ENCODE assay signal across 15 cellular contexts in genomic region chr10:5465976-5466450, GRCh38. TPM values are rescaled to one million over a fixed set of nuclear protein-coding genes. Genes with fewer than 3 reads are reported as not detected.
DNase-seq lines count a peak whose midpoint lies in the region; ATAC-seq, FAIRE-seq and TF ChIP-seq lines count a peak whose summit lies in the region.
"Had no signal": no experiment of that assay in that cellular context is flagged by ENCODE, and none has a peak within 500 bp of the region (broad histone marks: within the 10 kb centered on the region; RNA-seq: fewer than 3 reads in every experiment).

No MANE protein-coding gene starts in this region.

- H3K36me3 ChIP-seq in HUES6 (ENCODE audit: control insufficient read depth, insufficient read depth, low read length): peaks cover 9% of the 10 kb centered on the region; the same call in 1 of the 2 replicates
- H3K36me3 ChIP-seq in breast epithelium: no peaks in the 10 kb centered on the region
- H3K36me3 ChIP-seq in HepG2 (replicated peaks in 1 of 2; ENCODE audit: control insufficient read depth in 1 of 2, insufficient read depth in 2 of 2, low read length in 2 of 2): no peaks in the 10 kb centered on the region
- H3K36me3 ChIP-seq in stomach: no peaks in the 10 kb centered on the region
- H3K36me3 ChIP-seq in SK-N-SH (replicated peaks in 1 of 2; ENCODE audit: control insufficient read depth in 1 of 2, insufficient read depth in 2 of 2, low read length in 1 of 2): no peaks in the 10 kb centered on the region

- intact Hi-C loops in breast epithelium (cut with DNase I; ENCODE audit: low total_unique reads): no loop called here
- intact Hi-C loops in HepG2 (cut with micrococcal nuclease; ENCODE audit: unreplicated experiment): no loop called here
- intact Hi-C loops in stomach (cut with DNase I; ENCODE audit: low total_unique reads): no loop called here

- no TSS peak for BruUV-seq in HepG2 (replicated peaks; lab: Mats Ljungman, UMichigan)

- TF ChIP-seq POLR2A in breast epithelium (IDR thresholded peaks at IDR 0.05) (no peak), HepG2 (IDR thresholded peaks at IDR 0.05; ENCODE audit: insufficient read depth in 1 of 2, low read depth in 2 of 2, low read length in 2 of 2) (0 out of 4 replicates have a peak, but pooled peaks of 1 of the 2 experiments have one; percentile 47), stomach (IDR thresholded peaks at IDR 0.05) (no peak)

- H3K4me1 ChIP-seq in HUES6 (ENCODE audit: control insufficient read depth, insufficient read depth, low read length) (peaks cover 35% of the 10 kb centered on the region), breast epithelium (peaks cover 8 to 17% of the 10 kb centered on the region in 2 donors), HepG2 (ENCODE audit: insufficient read depth, low read length) (peaks cover 43% of the 10 kb centered on the region), stomach (peaks cover 17 to 49% (median 35%) of the 10 kb centered on the region in 4 donors), SK-N-SH (ENCODE audit: control insufficient read depth in 1 of 2, insufficient read depth in 2 of 2, low read depth in 1 of 2, low read length in 1 of 2) (peaks cover 0 to 8% of the 10 kb centered on the region in 2 experiments; a peak in 1 of 4 replicates)

- no peaks in the 10 kb centered on the region for H3K9me2 ChIP-seq in SK-N-SH

- H3K27ac ChIP-seq in HUES6 (ENCODE audit: low read depth, low read length): peak overlapping the region; percentile 97
- peak overlapping the region; percentile 86 to 90 for H3K27ac ChIP-seq in breast epithelium
- peak overlapping the region; percentile 37 for H3K27ac ChIP-seq in HepG2 (ENCODE audit: extremely low read length, insufficient read depth, low read length)
- peak overlapping the region; percentile 61 to 86 (median 84) for H3K27ac ChIP-seq in stomach
- no peak overlapping the region for H3K27ac ChIP-seq in SK-N-SH (ENCODE audit: low read depth in 2 of 2, low read length in 1 of 2)
- H3K27ac ChIP-seq: BLaER1, SK-N-MC had no signal

- DNase-seq in breast epithelium (ENCODE audit: low spot score in 2 of 2): no peak
- DNase-seq in HepG2 (ENCODE audit: low spot score): no peak
- DNase-seq in stomach: no peak
- no peak for DNase-seq in SK-N-SH
- no peak for DNase-seq in DMS153 treated with DMSO at 0.1 percent for 48 hours (lab: John Stamatoyannopoulos, UW; ENCODE audit: unreplicated experiment)
- DNase-seq in HTR-8/SVneo (ENCODE audit: insufficient read length, low spot score): no peak
- no peak for DNase-seq in activated CD4-positive, CD25-positive, alpha-beta regulatory T cell treated with anti-CD3 and anti-CD28 coated beads, Interleukin-2, amount 50 U/mL, for 72 hours
- DNase-seq: activated T-cell treated with anti-CD3 and anti-CD28 coated beads, Interleukin-2, amount 50 U/mL, for 1 hour; amniotic stem cell; effector CD8-positive, alpha-beta T cell; NCI-H1694 had no signal

- peaks cover 23% of the 10 kb centered on the region for H3K9me3 ChIP-seq in HUES6 (ENCODE audit: control insufficient read depth, insufficient read depth, low read depth, low read length)
- H3K9me3 ChIP-seq in breast epithelium: peaks cover 0 to 6% of the 10 kb centered on the region in 2 donors
- no peaks in the 10 kb centered on the region for H3K9me3 ChIP-seq in HepG2 (ENCODE audit: low read length)
- peaks cover 0 to 7% (median 2%) of the 10 kb centered on the region in 4 donors for H3K9me3 ChIP-seq in stomach
- H3K9me3 ChIP-seq in SK-N-SH: no peaks in the 10 kb centered on the region

- no peak for TF ChIP-seq EP300 in HepG2 (IDR thresholded peaks at IDR 0.05; ENCODE audit: low read depth in 2 of 2, low read length in 2 of 2)
- TF ChIP-seq EP300 in HepG2 (CRISPR knock-in tag; IDR thresholded peaks at IDR 0.05; ENCODE audit: borderline replicate concordance): no peak
- no peak for TF ChIP-seq EP300 in stomach (IDR thresholded peaks at IDR 0.05)
- TF ChIP-seq EP300 in SK-N-SH (IDR thresholded peaks at IDR 0.05; ENCODE audit: borderline replicate concordance in 1 of 2, low read depth in 1 of 2, low read length in 1 of 2): no peak

- POLR2A ChIA-PET in HepG2 (lab: Yijun Ruan, JAX) (interaction anchor here (1.0 to 2.2 kb wide), 3 partner anchors 19 to 157 kb away, joined by 4 to 7 read pairs (median 5); no protein-coding TSS in a partner anchor), SK-N-SH (lab: Yijun Ruan, JAX) (no interaction called here)

- H3K27me3 ChIP-seq in HUES6 (ENCODE audit: control insufficient read depth, insufficient read depth, low read length) (no peaks in the 10 kb centered on the region), breast epithelium (no peaks in the 10 kb centered on the region), HepG2 (ENCODE audit: control insufficient read depth in 1 of 2, insufficient read depth in 2 of 2, low read length in 2 of 2) (no peaks in the 10 kb centered on the region; a peak in 2 of 5 replicates), stomach (no peaks in the 10 kb centered on the region), SK-N-SH (ENCODE audit: insufficient read depth) (no peaks in the 10 kb centered on the region)
- H3K27me3 ChIP-seq: BLaER1 had no signal

- H3K79me2 ChIP-seq in HepG2 (ENCODE audit: insufficient read depth, low read length) (no peaks in the 10 kb centered on the region), SK-N-SH (ENCODE audit: insufficient read depth) (no peaks in the 10 kb centered on the region)

- H3K4me3 ChIP-seq in HUES6 (ENCODE audit: low read depth, low read length) (peak overlapping the region; percentile 9; the same call in 1 of the 2 replicates), breast epithelium (peak overlapping the region in 1 of 3 donors; percentile 9), HepG2 (replicated peaks in 1 of 3; ENCODE audit: insufficient read depth in 1 of 3, low read depth in 2 of 3, low read length in 3 of 3) (peak overlapping the region; percentile 41 to 65 (median 46); a peak in 5 of 6 replicates), stomach (no peak overlapping the region), SK-N-SH (ENCODE audit: low read depth in 2 of 2, low read length in 1 of 2) (no peak overlapping the region)
- H3K4me3 ChIP-seq: BLaER1, SK-N-MC had no signal

- WGBS in HepG2 (ENCODE audit: low lambda C conversion rate): 36% methylated on average over 6 of the region's 12 CpGs
- 39 to 60% (median 45%) methylated on average over 11 to 12 of the region's 12 CpGs for WGBS in stomach, 5 donors
- whole genome bisulfite sequencing in SK-N-SH (ENCODE audit: low lambda C conversion rate): 87% methylated on average over 10 of the region's 12 CpGs

- in situ Hi-C loops in HepG2 (cut with HindIII; ENCODE audit: extremely low pct_ligation_motif_present, low pct_unique_long_range_greater_than_20kb): no loop called here

- H3K9ac ChIP-seq in HUES6 (ENCODE audit: low read length): peak overlapping the region; percentile 94
- peak overlapping the region; percentile 65 for H3K9ac ChIP-seq in HepG2 (ENCODE audit: insufficient read depth, low read depth, low read length)
- H3K9ac ChIP-seq in SK-N-SH: no peak overlapping the region
- H3K9ac ChIP-seq: BLaER1 had no signal

- FAIRE-seq in HepG2 (lab: Jason Lieb, UNC) (no peak), HTR-8/SVneo (lab: Jason Lieb, UNC) (no peak)

- H3F3A ChIP-seq in SK-N-SH (replicated peaks; ENCODE audit: insufficient read depth): no peaks in the 10 kb centered on the region

- ATAC-seq in HepG2: peak; percentile 23; the same call in 1 of the 3 replicates

- TF ChIP-seq CTCF in breast epithelium (IDR thresholded peaks at IDR 0.05) (no peak), HepG2 (CRISPR knock-in tag; IDR thresholded peaks at IDR 0.05) (no peak), stomach (IDR thresholded peaks at IDR 0.05) (no peak), SK-N-SH (IDR thresholded peaks at IDR 0.05) (no peak)

- H2AFZ ChIP-seq in HepG2 (ENCODE audit: low read length): peak overlapping the region; percentile 83
- no peak overlapping the region for H2AFZ ChIP-seq in SK-N-SH (ENCODE audit: low read depth)

- TF ChIP-seq RAD21 in HepG2 (CRISPR knock-in tag; IDR thresholded peaks at IDR 0.05) (no peak), SK-N-SH (IDR thresholded peaks at IDR 0.05; ENCODE audit: low read length) (no peak)

- peak overlapping the region; percentile 85 for H3K4me2 ChIP-seq in HepG2 (ENCODE audit: low read depth, low read length)
- H3K4me2 ChIP-seq in SK-N-SH: no peak overlapping the region
- H3K4me2 ChIP-seq: BLaER1 had no signal

- CTCF ChIA-PET in HepG2 (lab: Yijun Ruan, JAX; ENCODE audit: low intra/inter-chr PET ratio, low total read pairs): no interaction called here
- CTCF ChIA-PET in SK-N-SH (lab: Yijun Ruan, JAX): interaction anchor here (5.3 kb wide), 1 partner anchor 157 kb away, joined by 34 read pairs; no protein-coding TSS in a partner anchor

- no peaks in the 10 kb centered on the region for H4K20me1 ChIP-seq in HepG2 (ENCODE audit: insufficient read depth, low read length)
- H4K20me1 ChIP-seq in SK-N-SH (ENCODE audit: insufficient read depth): no peaks in the 10 kb centered on the region
- H4K20me1 ChIP-seq: BLaER1 had no signal

RNA-seq across cellular contexts. Expression of gene CALML5, which starts 33.4 kb away (rescaled TPM):
- 10 to 100 TPM in 2 of 3 donors, not detected in 1; 31.0 to 31.1 TPM for total RNA-seq in breast epithelium
- not detected in 2 replicates for total RNA-seq in HepG2 (2016; rRNA removed; fragmentation: Illumina TruSeq; extraction: Trizol)
- not detected in 2 replicates for total RNA-seq in HepG2 (2016; cell fraction: cytosol; rRNA removed; fragmentation: Illumina TruSeq; extraction: Trizol; ENCODE audit: low read depth)
- total RNA-seq in HepG2 (2016; cell fraction: insoluble cytoplasmic fraction; rRNA removed; fragmentation: Illumina TruSeq; extraction: Trizol): not detected in 2 replicates
- total RNA-seq in HepG2 (2016; cell fraction: membrane; rRNA removed; fragmentation: Illumina TruSeq; extraction: Trizol): not detected in 2 replicates
- not detected in 2 replicates for total RNA-seq in HepG2 (2016; cell fraction: nucleus; rRNA removed; fragmentation: Illumina TruSeq; extraction: Trizol)
- not detected in 2 replicates for polyA plus RNA-seq in HepG2 (2011; rRNA removed)
- not detected in 2 replicates for polyA plus RNA-seq in HepG2 (2011; cell fraction: cytosol; rRNA removed)
- not detected in 2 replicates for polyA plus RNA-seq in HepG2 (2011; cell fraction: nucleus; rRNA removed)
- polyA plus RNA-seq in HepG2 (2012): not detected in 2 replicates
- not detected in 2 replicates for polyA plus RNA-seq in HepG2 (2016; cell fraction: cytosol; fragmentation: Illumina TruSeq; extraction: Trizol; ENCODE audit: low read depth)
- not detected in 2 replicates for polyA plus RNA-seq in HepG2 (2016; cell fraction: insoluble cytoplasmic fraction; fragmentation: Illumina TruSeq; extraction: Trizol; ENCODE audit: low read depth)
- not detected in 2 replicates for polyA plus RNA-seq in HepG2 (2016; cell fraction: membrane; fragmentation: Illumina TruSeq; extraction: Trizol; ENCODE audit: low read depth)
- polyA plus RNA-seq in HepG2 (2016; cell fraction: nucleus; fragmentation: Illumina TruSeq; extraction: Trizol; ENCODE audit: insufficient read depth, low read depth): not detected in 2 replicates
- polyA minus RNA-seq in HepG2 (2011; rRNA and poly(A)+ RNA removed; ENCODE audit: low replicate concordance): not detected in 2 replicates
- polyA minus RNA-seq in HepG2 (2011; cell fraction: cytosol; rRNA and poly(A)+ RNA removed): not detected in 2 replicates
- not detected in 2 replicates for polyA minus RNA-seq in HepG2 (2011; cell fraction: nucleus; rRNA and poly(A)+ RNA removed)
- under 1 TPM in 1 of 5 donors, not detected in 4; 0.92 TPM for total RNA-seq in stomach
- polyA plus RNA-seq in stomach: 10 to 100 TPM in 1 of 3 donors, 1 to 10 TPM in 1, not detected in 1; 2.4 to 16.2 TPM
- not detected in 2 replicates for polyA plus RNA-seq in SK-N-SH (2012; rRNA removed)
- polyA plus RNA-seq in SK-N-SH (2012; cell fraction: cytosol; rRNA removed): not detected in 2 replicates
- polyA plus RNA-seq in SK-N-SH (2012; cell fraction: nucleus; rRNA removed): not detected in 2 replicates
- total RNA-seq: lung microvascular endothelial cell had no signal

RNA-seq across cellular contexts. Expression of gene NET1, which starts 53.7 kb away (rescaled TPM):
- 100 to 1,000 TPM in 2 of 3 donors, 10 to 100 TPM in 1; 87.2 to 179 (median 145) TPM for total RNA-seq in breast epithelium
- total RNA-seq in HepG2 (2016; rRNA removed; fragmentation: Illumina TruSeq; extraction: Trizol): 65.8 and 115 TPM in 2 replicates
- total RNA-seq in HepG2 (2016; cell fraction: cytosol; rRNA removed; fragmentation: Illumina TruSeq; extraction: Trizol; ENCODE audit: low read depth): 13.3 and 15.2 TPM in 2 replicates
- 67.1 and 111 TPM in 2 replicates for total RNA-seq in HepG2 (2016; cell fraction: insoluble cytoplasmic fraction; rRNA removed; fragmentation: Illumina TruSeq; extraction: Trizol)
- total RNA-seq in HepG2 (2016; cell fraction: membrane; rRNA removed; fragmentation: Illumina TruSeq; extraction: Trizol): 50.6 and 52.2 TPM in 2 replicates
- 56.7 and 60.2 TPM in 2 replicates for total RNA-seq in HepG2 (2016; cell fraction: nucleus; rRNA removed; fragmentation: Illumina TruSeq; extraction: Trizol)
- 37.8 and 48.1 TPM in 2 replicates for polyA plus RNA-seq in HepG2 (2011; rRNA removed)
- polyA plus RNA-seq in HepG2 (2011; cell fraction: cytosol; rRNA removed): 26.5 and 28.7 TPM in 2 replicates
- 19.8 and 22.7 TPM in 2 replicates for polyA plus RNA-seq in HepG2 (2011; cell fraction: nucleus; rRNA removed)
- polyA plus RNA-seq in HepG2 (2012): 43.1 and 50.0 TPM in 2 replicates
- 5.0 and 5.8 TPM in 2 replicates for polyA plus RNA-seq in HepG2 (2016; cell fraction: cytosol; fragmentation: Illumina TruSeq; extraction: Trizol; ENCODE audit: low read depth)
- 98.1 and 103 TPM in 2 replicates for polyA plus RNA-seq in HepG2 (2016; cell fraction: insoluble cytoplasmic fraction; fragmentation: Illumina TruSeq; extraction: Trizol; ENCODE audit: low read depth)
- polyA plus RNA-seq in HepG2 (2016; cell fraction: membrane; fragmentation: Illumina TruSeq; extraction: Trizol; ENCODE audit: low read depth): 21.4 and 21.5 TPM in 2 replicates
- polyA plus RNA-seq in HepG2 (2016; cell fraction: nucleus; fragmentation: Illumina TruSeq; extraction: Trizol; ENCODE audit: insufficient read depth, low read depth): 56.7 and 57.9 TPM in 2 replicates
- 47.1 and 69.7 TPM in 2 replicates for polyA minus RNA-seq in HepG2 (2011; rRNA and poly(A)+ RNA removed; ENCODE audit: low replicate concordance)
- 79.5 and 93.0 TPM in 2 replicates for polyA minus RNA-seq in HepG2 (2011; cell fraction: cytosol; rRNA and poly(A)+ RNA removed)
- polyA minus RNA-seq in HepG2 (2011; cell fraction: nucleus; rRNA and poly(A)+ RNA removed): 103 and 134 TPM in 2 replicates
- 100 to 1,000 TPM in 1 of 5 donors, 10 to 100 TPM in 4; 60.0 to 246 (median 83.4) TPM for total RNA-seq in stomach
- 100 to 1,000 TPM in 1 of 3 donors, 10 to 100 TPM in 2; 50.2 to 122 (median 89.6) TPM for polyA plus RNA-seq in stomach
- polyA plus RNA-seq in SK-N-SH (2012; rRNA removed): 4.7 and 5.0 TPM in 2 replicates
- 5.1 and 5.5 TPM in 2 replicates for polyA plus RNA-seq in SK-N-SH (2012; cell fraction: cytosol; rRNA removed)
- polyA plus RNA-seq in SK-N-SH (2012; cell fraction: nucleus; rRNA removed): 2.5 and 2.7 TPM in 2 replicates

RNA-seq across cellular contexts. Expression of gene CALML3, which starts 58.7 kb away (rescaled TPM):
- total RNA-seq in breast epithelium (10 to 100 TPM in 1 of 3 donors, 1 to 10 TPM in 1, not detected in 1; 3.6 to 13.5 TPM), HepG2 (2016; rRNA removed; fragmentation: Illumina TruSeq; extraction: Trizol) (not detected in 2 replicates), stomach (not detected)
- not detected in 2 replicates for total RNA-seq in HepG2 (2016; cell fraction: cytosol; rRNA removed; fragmentation: Illumina TruSeq; extraction: Trizol; ENCODE audit: low read depth)
- not detected in 2 replicates for total RNA-seq in HepG2 (2016; cell fraction: insoluble cytoplasmic fraction; rRNA removed; fragmentation: Illumina TruSeq; extraction: Trizol)
- total RNA-seq in HepG2 (2016; cell fraction: membrane; rRNA removed; fragmentation: Illumina TruSeq; extraction: Trizol): not detected in 2 replicates
- not detected in 2 replicates for total RNA-seq in HepG2 (2016; cell fraction: nucleus; rRNA removed; fragmentation: Illumina TruSeq; extraction: Trizol)
- polyA plus RNA-seq in HepG2 (2011; rRNA removed) (not detected in 2 replicates), stomach (10 to 100 TPM in 1 of 3 donors, under 1 TPM in 1, not detected in 1; 0.46 to 64.6 TPM), SK-N-SH (2012; rRNA removed) (not detected in 2 replicates)
- not detected in 2 replicates for polyA plus RNA-seq in HepG2 (2011; cell fraction: cytosol; rRNA removed)
- not detected in 2 replicates for polyA plus RNA-seq in HepG2 (2011; cell fraction: nucleus; rRNA removed)
- not detected in 2 replicates for polyA plus RNA-seq in HepG2 (2012)
- polyA plus RNA-seq in HepG2 (2016; cell fraction: cytosol; fragmentation: Illumina TruSeq; extraction: Trizol; ENCODE audit: low read depth): not detected in 2 replicates
- polyA plus RNA-seq in HepG2 (2016; cell fraction: insoluble cytoplasmic fraction; fragmentation: Illumina TruSeq; extraction: Trizol; ENCODE audit: low read depth): not detected in 2 replicates
- not detected in 2 replicates for polyA plus RNA-seq in HepG2 (2016; cell fraction: membrane; fragmentation: Illumina TruSeq; extraction: Trizol; ENCODE audit: low read depth)
- polyA plus RNA-seq in HepG2 (2016; cell fraction: nucleus; fragmentation: Illumina TruSeq; extraction: Trizol; ENCODE audit: insufficient read depth, low read depth): not detected in 2 replicates
- not detected in 2 replicates for polyA minus RNA-seq in HepG2 (2011; rRNA and poly(A)+ RNA removed; ENCODE audit: low replicate concordance)
- polyA minus RNA-seq in HepG2 (2011; cell fraction: cytosol; rRNA and poly(A)+ RNA removed): not detected in 2 replicates
- not detected in 2 replicates for polyA minus RNA-seq in HepG2 (2011; cell fraction: nucleus; rRNA and poly(A)+ RNA removed)
- not detected in 2 replicates for polyA plus RNA-seq in SK-N-SH (2012; cell fraction: cytosol; rRNA removed)
- not detected in 2 replicates for polyA plus RNA-seq in SK-N-SH (2012; cell fraction: nucleus; rRNA removed)
- total RNA-seq: lung microvascular endothelial cell had no signal

Comparison
In these comparisons a context has a peak if more than half of its experiments do, and no peak if none do; other contexts are left out.
1. H3K27ac ChIP-seq: peak in HUES6 (single experiment), breast epithelium (2 of 2), HepG2 (single experiment) and stomach (5 of 5); none in SK-N-SH (0 of 2).
2. H3K4me3 ChIP-seq: peak in HUES6 (single experiment) and HepG2 (3 of 3); none in stomach (0 of 4) and SK-N-SH (0 of 2).